Comparison of ENCODE assay signal across 21 cellular contexts in genomic region chr19:6868341-6868740, GRCh38. TPM values are rescaled to one million over a fixed set of nuclear protein-coding genes. Genes with fewer than 3 reads are reported as not detected.
DNase-seq lines count a peak whose midpoint lies in the region; TF ChIP-seq lines count a peak whose summit lies in the region.
"Had no signal": no experiment of that assay in that cellular context is flagged by ENCODE, and none has a peak within 500 bp of the region (broad histone marks: within the 10 kb centered on the region; RNA-seq: fewer than 3 reads in every experiment).

No MANE protein-coding gene starts in this region.

- H3K36me3 ChIP-seq in adipocyte (ENCODE audit: control insufficient read depth, insufficient read depth, low read length, severe bottlenecking) (no peaks in the 10 kb centered on the region), parathyroid adenoma (ENCODE audit: control insufficient read depth, insufficient read depth, low read length) (no peaks in the 10 kb centered on the region)
- H3K36me3 ChIP-seq: MG63 had no signal

- H2AFZ ChIP-seq in parathyroid adenoma = no peak overlapping the region
- H2AFZ ChIP-seq: GM23248 had no signal

- no peak overlapping the region for H3K4me3 Mint-ChIP-seq in activated CD4-positive, alpha-beta memory T cell treated with anti-CD3 and anti-CD28 coated beads for 36 hours
- H3K4me3 Mint-ChIP-seq: activated T-helper 1 cell treated with anti-CD3 and anti-CD28 coated beads, Interleukin-12 subunit alpha, Interleukin-12 subunit beta, Interleukin-2, Interleukin-4 antibody, amounts not matched to agents 30 ng/mL and 10 ng/mL and 1 ng/mL, durations not matched to agents 14 hours and 24 hours and 36 hours; central memory CD8-positive, alpha-beta T cell; neural crest cell had no signal

- H3K4me1 ChIP-seq in adipocyte (ENCODE audit: control insufficient read depth, insufficient read depth, low read length) = peaks cover 8% of the 10 kb centered on the region
- H3K4me1 ChIP-seq in parathyroid adenoma = peaks cover 18% of the 10 kb centered on the region
- H3K4me1 ChIP-seq: foreskin keratinocyte had no signal

- H3K9ac ChIP-seq in adipocyte (ENCODE audit: low read length) (no peak overlapping the region), parathyroid adenoma (no peak overlapping the region)
- H3K9ac ChIP-seq: GM23248 had no signal

- no peak overlapping the region for H3K27ac Mint-ChIP-seq in activated CD4-positive, alpha-beta memory T cell treated with anti-CD3 and anti-CD28 coated beads for 36 hours
- H3K27ac Mint-ChIP-seq: activated T-helper 1 cell treated with anti-CD3 and anti-CD28 coated beads, Interleukin-12 subunit alpha, Interleukin-12 subunit beta, Interleukin-2, Interleukin-4 antibody, amounts not matched to agents 30 ng/mL and 10 ng/mL and 1 ng/mL, durations not matched to agents 14 hours and 24 hours and 36 hours had no signal

- no peaks in the 10 kb centered on the region for H3K79me2 ChIP-seq in parathyroid adenoma

- peak overlapping the region; percentile 83 for H3K27ac ChIP-seq in parathyroid adenoma
- H3K27ac ChIP-seq: foreskin keratinocyte, GM23248 had no signal

- no peak for TF ChIP-seq CTCF in parathyroid adenoma (IDR thresholded peaks at IDR 0.05)

- peaks cover 10% of the 10 kb centered on the region for H3K4me1 Mint-ChIP-seq in activated CD4-positive, alpha-beta memory T cell treated with anti-CD3 and anti-CD28 coated beads for 36 hours (ENCODE audit: low read depth)

- no peak overlapping the region for H3K4me2 ChIP-seq in parathyroid adenoma (ENCODE audit: low read length)

- intact Hi-C loops in activated CD4-positive, alpha-beta memory T cell treated with anti-CD3 and anti-CD28 coated beads for 36 hours (cut with micrococcal nuclease) = no loop called here

- H3K27me3 ChIP-seq in adipocyte (replicated peaks; ENCODE audit: control insufficient read depth, insufficient read depth, low read length) = peaks cover 6% of the 10 kb centered on the region
- H3K27me3 ChIP-seq in parathyroid adenoma (ENCODE audit: control insufficient read depth, insufficient read depth, low read length) = no peaks in the 10 kb centered on the region
- H3K27me3 ChIP-seq: foreskin keratinocyte, MG63 had no signal

- H3K36me3 Mint-ChIP-seq in activated CD4-positive, alpha-beta memory T cell treated with anti-CD3 and anti-CD28 coated beads for 36 hours = no peaks in the 10 kb centered on the region

- H3K4me3 ChIP-seq in adipocyte (ENCODE audit: low read length) (no peak overlapping the region), parathyroid adenoma (ENCODE audit: low read depth, low read length) (no peak overlapping the region)
- H3K4me3 ChIP-seq: GM23248, MG63 had no signal

- no peaks in the 10 kb centered on the region for H3K27me3 Mint-ChIP-seq in activated CD4-positive, alpha-beta memory T cell treated with anti-CD3 and anti-CD28 coated beads for 36 hours
- H3K27me3 Mint-ChIP-seq: central memory CD8-positive, alpha-beta T cell had no signal

- H3K9me3 ChIP-seq in adipocyte (ENCODE audit: control insufficient read depth, low read length) (no peaks in the 10 kb centered on the region), parathyroid adenoma (ENCODE audit: control insufficient read depth, low read length) (no peaks in the 10 kb centered on the region)
- H3K9me3 ChIP-seq: MG63 had no signal

- DNase-seq in GDM1 (lab: John Stamatoyannopoulos, UW) = peak; percentile 51
- peak; percentile 80 for DNase-seq in NOMO-1 treated with DMSO at 0.1 percent for 48 hours (lab: John Stamatoyannopoulos, UW; ENCODE audit: unreplicated experiment)
- peak; percentile 3 for DNase-seq in adipocyte (ENCODE audit: low read depth)
- DNase-seq in activated CD4-positive, alpha-beta memory T cell treated with anti-CD3 and anti-CD28 coated beads for 36 hours = no peak
- DNase-seq in effector CD4-positive, alpha-beta T cell = no peak
- no peak for DNase-seq in NCI-H526 treated with DMSO at 0.1 percent for 48 hours (lab: John Stamatoyannopoulos, UW)
- no peak for DNase-seq in AG08396 (ENCODE audit: low spot score)
- DNase-seq: activated CD4-positive, alpha-beta T cell treated with anti-CD3 and anti-CD28 coated beads, Interleukin-2, amount 50 U/mL, for 48 hours; DND-41; foreskin keratinocyte; GM23248; MG63; NCI-H2081 treated with DMSO at 0.1 percent for 48 hours; NCI-H82; Right ventricle myocardium superior had no signal

- POLR2A ChIA-PET in activated CD4-positive, alpha-beta memory T cell treated with anti-CD3 and anti-CD28 coated beads for 36 hours (lab: Charles Lee) = interaction anchor here (1.3 kb wide), 1 partner anchor 227 kb away, joined by 3 read pairs; no protein-coding TSS in a partner anchor

- CTCF ChIA-PET in activated CD4-positive, alpha-beta memory T cell treated with anti-CD3 and anti-CD28 coated beads for 36 hours (lab: Charles Lee) = interaction anchor here (1.0 to 8.2 kb wide), 4 partner anchors 95 to 235 kb away, joined by 3 to 106 read pairs (median 3); partner anchors contain the start of gene GPR108

- no peaks in the 10 kb centered on the region for H3K9me3 Mint-ChIP-seq in activated CD4-positive, alpha-beta memory T cell treated with anti-CD3 and anti-CD28 coated beads for 36 hours
- H3K9me3 Mint-ChIP-seq: central memory CD8-positive, alpha-beta T cell had no signal

RNA-seq across cellular contexts. Expression of gene ADGRE1, which starts 19.0 kb away (rescaled TPM):
- total RNA-seq in activated CD4-positive, alpha-beta memory T cell treated with anti-CD3 and anti-CD28 coated beads for 36 hours = 1 to 10 TPM; 6.6 to 6.8 TPM
- total RNA-seq: foreskin keratinocyte, GM23248, HT-29, lung microvascular endothelial cell, neural crest cell had no signal

Comparison
In these comparisons a context has a peak if more than half of its experiments do, and no peak if none do; other contexts are left out.
1. DNase-seq: peak in GDM1 (single experiment), NOMO-1 treated with DMSO at 0.1 percent for 48 hours (single experiment) and adipocyte (single experiment); none in activated CD4-positive, alpha-beta memory T cell treated with anti-CD3 and anti-CD28 coated beads for 36 hours (single experiment), effector CD4-positive, alpha-beta T cell (single experiment), NCI-H526 treated with DMSO at 0.1 percent for 48 hours (single experiment) and AG08396 (single experiment).